10 cellular contexts compared by ENCODE assay signal in the genomic region with DNA sequence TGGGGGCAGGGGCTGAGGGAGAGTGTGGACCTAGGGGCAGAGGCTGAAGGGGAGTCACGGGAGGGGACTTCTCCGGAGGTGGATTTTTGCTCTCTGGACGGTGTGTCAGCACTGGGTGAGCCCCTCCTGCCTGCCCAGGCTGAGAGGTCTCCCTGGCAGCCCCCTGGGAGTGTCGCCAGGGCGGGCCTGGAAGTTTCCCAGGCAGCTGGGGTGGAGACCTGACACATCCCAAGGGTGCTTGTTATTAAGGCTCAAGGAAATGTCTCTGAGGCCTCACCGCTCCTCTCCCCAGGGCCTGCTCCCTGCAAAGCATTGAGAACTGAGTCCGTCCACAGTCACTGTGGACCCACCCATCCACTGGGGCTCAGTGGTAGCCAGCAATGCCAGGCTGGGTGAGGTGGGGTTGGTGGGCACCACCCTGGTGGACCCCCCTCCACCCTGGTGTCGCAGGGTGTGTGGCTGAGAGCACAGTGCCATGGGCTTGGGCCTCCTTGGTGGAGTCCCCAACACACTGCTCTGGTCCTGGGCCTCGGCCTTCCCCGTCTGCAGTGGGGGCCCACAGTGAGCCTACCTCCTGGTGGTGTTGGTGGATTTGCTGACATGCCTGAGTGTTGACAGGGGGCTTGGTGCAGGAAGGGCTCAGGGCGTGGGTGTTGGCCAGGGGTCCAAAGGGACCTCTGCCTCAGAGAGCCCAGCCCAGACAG. TPM values are rescaled to one million over a fixed set of nuclear protein-coding genes. Genes with fewer than 3 reads are reported as not detected.
DNase-seq lines count a peak whose midpoint lies in the region; ATAC-seq and TF ChIP-seq lines count a peak whose summit lies in the region.
"Had no signal": no experiment of that assay in that cellular context is flagged by ENCODE, and none has a peak within 500 bp of the region (broad histone marks: within the 10 kb centered on the region; RNA-seq: fewer than 3 reads in every experiment).

No MANE protein-coding gene starts in this region.

- H3K27ac Mint-ChIP-seq in MCF 10A (ENCODE audit: low read depth, unreplicated experiment), result no peak overlapping the region

- H3K4me1 Mint-ChIP-seq in MCF 10A (ENCODE audit: insufficient read depth, unreplicated experiment), result peaks cover 18% of the 10 kb centered on the region

- no peaks in the 10 kb centered on the region for H3K27me3 Mint-ChIP-seq in MCF 10A (ENCODE audit: insufficient read depth, unreplicated experiment)

- TF ChIP-seq CTCF in SK-N-SH (IDR thresholded peaks at IDR 0.05) (no peak), MCF 10A (IDR thresholded peaks at IDR 0.05; ENCODE audit: unreplicated experiment) (no peak), right lobe of liver (IDR thresholded peaks at IDR 0.05) (no peak)

- H3K9me2 ChIP-seq in SK-N-SH, result no peaks in the 10 kb centered on the region

- H3K4me3 ChIP-seq in SK-N-SH (ENCODE audit: low read depth in 2 of 2, low read length in 1 of 2), result no peak overlapping the region; a peak in 2 of 4 replicates
- peak overlapping the region; percentile 32 to 44 (median 44) for H3K4me3 ChIP-seq in right lobe of liver

- H3K27me3 ChIP-seq in SK-N-SH (ENCODE audit: insufficient read depth) (no peaks in the 10 kb centered on the region), right lobe of liver (no peaks in the 10 kb centered on the region)

- H3K9ac ChIP-seq in SK-N-SH, result no peak overlapping the region

- no peaks in the 10 kb centered on the region for H3K9me3 Mint-ChIP-seq in MCF 10A (ENCODE audit: unreplicated experiment)

- no peaks in the 10 kb centered on the region for H3F3A ChIP-seq in SK-N-SH (replicated peaks; ENCODE audit: insufficient read depth)

- ATAC-seq in SK-N-SH treated with all-trans-retinoic acid at 6 μM for 48 hours, result no peak
- ATAC-seq in right lobe of liver, result no peak
- no peak for ATAC-seq in GM19463 (IDR thresholded peaks at IDR 0.05; ENCODE audit: unreplicated experiment)

- no peak for TF ChIP-seq POLR2A in right lobe of liver (IDR thresholded peaks at IDR 0.05)

- CTCF ChIA-PET in SK-N-SH (lab: Yijun Ruan, JAX) (interaction anchor here (0.7 to 2.6 kb wide), 2 partner anchors 13 to 41 kb away, joined by 3 to 9 read pairs; no protein-coding TSS in a partner anchor), MCF 10A (lab: Yijun Ruan, JAX) (interaction anchor here (0.7 kb wide), 1 partner anchor 488 kb away, joined by 3 read pairs; the partner anchor contains the start of gene PRR33)

- intact Hi-C loops in MCF 10A (cut with micrococcal nuclease), result no loop called here
- intact Hi-C loops in right lobe of liver (cut with DNase I), result no loop called here

- POLR2A ChIA-PET in SK-N-SH (lab: Yijun Ruan, JAX), result no interaction called here
- POLR2A ChIA-PET in MCF 10A (lab: Yijun Ruan, JAX), result interaction anchor here (0.5 to 3.0 kb wide), 2 partner anchors 21 to 232 kb away, joined by 3 to 30 read pairs; partner anchors contain the start of gene TSSC4

- H3K36me3 Mint-ChIP-seq in MCF 10A (ENCODE audit: insufficient read depth, unreplicated experiment), result peaks cover 8% of the 10 kb centered on the region

- H3K79me2 ChIP-seq in SK-N-SH (ENCODE audit: insufficient read depth), result peaks cover 67% of the 10 kb centered on the region

- H3K36me3 ChIP-seq in SK-N-SH (replicated peaks in 1 of 2; ENCODE audit: control insufficient read depth in 1 of 2, insufficient read depth in 2 of 2, low read length in 1 of 2) (no peaks in the 10 kb centered on the region), right lobe of liver (no peaks in the 10 kb centered on the region)

- WGBS in SK-N-SH (ENCODE audit: low lambda C conversion rate), result 93% methylated on average over 8 of the region's 11 CpGs
- 33% methylated on average over 1 of the region's 11 CpGs for WGBS in right lobe of liver (ENCODE audit: insufficient coverage, low coverage, low lambda C conversion rate, missing lambda C conversion rate)

- H3K4me1 ChIP-seq in SK-N-SH (ENCODE audit: control insufficient read depth in 1 of 2, insufficient read depth in 2 of 2, low read depth in 1 of 2, low read length in 1 of 2) (peaks cover 0 to 18% of the 10 kb centered on the region in 2 experiments; a peak in 2 of 4 replicates), right lobe of liver (peaks cover 0 to 71% (median 45%) of the 10 kb centered on the region in 4 donors)

- peaks cover 63% of the 10 kb centered on the region for H4K20me1 ChIP-seq in SK-N-SH (ENCODE audit: insufficient read depth)

- H3K27ac ChIP-seq in SK-N-SH (ENCODE audit: low read depth in 2 of 2, low read length in 1 of 2) (no peak overlapping the region), right lobe of liver (peak overlapping the region; percentile 76 to 99 (median 86)), temporal lobe (ENCODE audit: low read depth, low read length) (peak overlapping the region; percentile 91)

- no peaks in the 10 kb centered on the region for H3K9me3 ChIP-seq in SK-N-SH
- H3K9me3 ChIP-seq in right lobe of liver, result no peaks in the 10 kb centered on the region

- DNase-seq in SK-N-SH, result no peak
- DNase-seq in MCF 10A (ENCODE audit: unreplicated experiment), result no peak
- peak in 1 of 3 donors; percentile 55 for DNase-seq in right lobe of liver
- DNase-seq in COR-L47 (lab: John Stamatoyannopoulos, UW), result no peak
- no peak for DNase-seq in SKM-1 (lab: John Stamatoyannopoulos, UW; ENCODE audit: unreplicated experiment)
- DNase-seq: effector CD4-positive, alpha-beta T cell; stimulated activated CD4-positive, alpha-beta T cell treated with anti-CD3 and anti-CD28 coated beads, Interleukin-15, amount 100 ng/mL, for 24 hours had no signal

- BruUV-seq in MCF 10A (replicated peaks; lab: Mats Ljungman, UMichigan), result no TSS peak

- peak overlapping the region; percentile 37; the same call in 1 of the 2 replicates for H3K4me2 ChIP-seq in SK-N-SH

- TF ChIP-seq RAD21 in SK-N-SH (IDR thresholded peaks at IDR 0.05; ENCODE audit: low read length), result no peak

- peak overlapping the region; percentile 19 for H3K4me3 Mint-ChIP-seq in MCF 10A (ENCODE audit: unreplicated experiment)

- H2AFZ ChIP-seq in SK-N-SH (ENCODE audit: low read depth), result no peak overlapping the region

- no peak for TF ChIP-seq EP300 in SK-N-SH (IDR thresholded peaks at IDR 0.05; ENCODE audit: borderline replicate concordance in 1 of 2, low read depth in 1 of 2, low read length in 1 of 2)

TF ChIP-seq in SK-N-SH, 30 proteins besides CTCF, POLR2A, EP300 and RAD21 (continues in another document):
- no peak for TF ChIP-seq REST (IDR thresholded peaks at IDR 0.05; ENCODE audit: low read depth, low read length)

TF ChIP-seq in SK-N-SH treated with all-trans-retinoic acid at 6 μM for 48 hours, 23 proteins besides CTCF, POLR2A, EP300 and RAD21 (continues in another document):
- no peak for TF ChIP-seq SNAI2 (CRISPR knock-in tag; IDR thresholded peaks at IDR 0.05)
- TF ChIP-seq ISL1 (CRISPR knock-in tag; IDR thresholded peaks at IDR 0.05), result no peak
- TF ChIP-seq, protein P1, sequence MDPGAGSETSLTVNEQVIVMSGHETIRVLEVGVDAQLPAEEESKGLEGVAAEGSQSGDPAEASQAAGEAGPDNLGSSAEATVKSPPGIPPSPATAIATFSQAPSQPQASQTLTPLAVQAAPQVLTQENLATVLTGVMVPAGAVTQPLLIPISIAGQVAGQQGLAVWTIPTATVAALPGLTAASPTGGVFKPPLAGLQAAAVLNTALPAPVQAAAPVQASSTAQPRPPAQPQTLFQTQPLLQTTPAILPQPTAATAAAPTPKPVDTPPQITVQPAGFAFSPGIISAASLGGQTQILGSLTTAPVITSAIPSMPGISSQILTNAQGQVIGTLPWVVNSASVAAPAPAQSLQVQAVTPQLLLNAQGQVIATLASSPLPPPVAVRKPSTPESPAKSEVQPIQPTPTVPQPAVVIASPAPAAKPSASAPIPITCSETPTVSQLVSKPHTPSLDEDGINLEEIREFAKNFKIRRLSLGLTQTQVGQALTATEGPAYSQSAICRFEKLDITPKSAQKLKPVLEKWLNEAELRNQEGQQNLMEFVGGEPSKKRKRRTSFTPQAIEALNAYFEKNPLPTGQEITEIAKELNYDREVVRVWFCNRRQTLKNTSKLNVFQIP (CRISPR knock-in tag; IDR thresholded peaks at IDR 0.05; ENCODE audit: borderline replicate concordance, low read depth), result no peak
- TF ChIP-seq ZFP3 (CRISPR knock-in tag; IDR thresholded peaks at IDR 0.05), result no peak
- no peak for TF ChIP-seq RARB (CRISPR knock-in tag; IDR thresholded peaks at IDR 0.05)
- TF ChIP-seq, protein P2, sequence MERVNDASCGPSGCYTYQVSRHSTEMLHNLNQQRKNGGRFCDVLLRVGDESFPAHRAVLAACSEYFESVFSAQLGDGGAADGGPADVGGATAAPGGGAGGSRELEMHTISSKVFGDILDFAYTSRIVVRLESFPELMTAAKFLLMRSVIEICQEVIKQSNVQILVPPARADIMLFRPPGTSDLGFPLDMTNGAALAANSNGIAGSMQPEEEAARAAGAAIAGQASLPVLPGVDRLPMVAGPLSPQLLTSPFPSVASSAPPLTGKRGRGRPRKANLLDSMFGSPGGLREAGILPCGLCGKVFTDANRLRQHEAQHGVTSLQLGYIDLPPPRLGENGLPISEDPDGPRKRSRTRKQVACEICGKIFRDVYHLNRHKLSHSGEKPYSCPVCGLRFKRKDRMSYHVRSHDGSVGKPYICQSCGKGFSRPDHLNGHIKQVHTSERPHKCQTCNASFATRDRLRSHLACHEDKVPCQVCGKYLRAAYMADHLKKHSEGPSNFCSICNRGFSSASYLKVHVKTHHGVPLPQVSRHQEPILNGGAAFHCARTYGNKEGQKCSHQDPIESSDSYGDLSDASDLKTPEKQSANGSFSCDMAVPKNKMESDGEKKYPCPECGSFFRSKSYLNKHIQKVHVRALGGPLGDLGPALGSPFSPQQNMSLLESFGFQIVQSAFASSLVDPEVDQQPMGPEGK (CRISPR knock-in tag; IDR thresholded peaks at IDR 0.05; ENCODE audit: borderline replicate concordance), result no peak
- no peak for TF ChIP-seq ZNF565 (CRISPR knock-in tag; conservative IDR thresholded peaks at IDR 0.05; ENCODE audit: low read depth)
- no peak for TF ChIP-seq OSR1 (CRISPR knock-in tag; IDR thresholded peaks at IDR 0.05)

RNA-seq across cellular contexts. Expression of gene CD81, which starts 2.5 kb away (rescaled TPM):
- 373 and 517 TPM in 2 replicates for polyA plus RNA-seq in SK-N-SH (2012; rRNA removed)
- polyA plus RNA-seq in SK-N-SH (2012; cell fraction: cytosol; rRNA removed), result 330 and 548 TPM in 2 replicates
- polyA plus RNA-seq in SK-N-SH (2012; cell fraction: nucleus; rRNA removed), result 422 and 433 TPM in 2 replicates
- total RNA-seq in MCF 10A (2022) (183 and 187 TPM in 2 replicates), right lobe of liver (100 to 1,000 TPM; 433 to 721 (median 528) TPM), temporal lobe (93.7 TPM)

RNA-seq across cellular contexts. Expression of gene TSSC4, which starts 20.9 kb away (rescaled TPM):
- 45.1 and 45.3 TPM in 2 replicates for polyA plus RNA-seq in SK-N-SH (2012; rRNA removed)
- polyA plus RNA-seq in SK-N-SH (2012; cell fraction: cytosol; rRNA removed), result 16.4 and 28.2 TPM in 2 replicates
- polyA plus RNA-seq in SK-N-SH (2012; cell fraction: nucleus; rRNA removed), result 77.0 and 98.8 TPM in 2 replicates
- total RNA-seq in MCF 10A (2022), result 69.9 and 70.3 TPM in 2 replicates
- 10 to 100 TPM; 17.6 to 27.0 (median 19.5) TPM for total RNA-seq in right lobe of liver
- 15.5 TPM for total RNA-seq in temporal lobe

Comparison
In these comparisons a context has a peak if more than half of its experiments do, and no peak if none do; other contexts are left out.
1. H3K27ac ChIP-seq: peak in right lobe of liver (3 of 3) and temporal lobe (single experiment); none in SK-N-SH (0 of 2).
2. H3K4me3 ChIP-seq: peak in right lobe of liver (3 of 3); none in SK-N-SH (0 of 2).